ENCODE assay signal across 1 cellular context in the genomic region with DNA sequence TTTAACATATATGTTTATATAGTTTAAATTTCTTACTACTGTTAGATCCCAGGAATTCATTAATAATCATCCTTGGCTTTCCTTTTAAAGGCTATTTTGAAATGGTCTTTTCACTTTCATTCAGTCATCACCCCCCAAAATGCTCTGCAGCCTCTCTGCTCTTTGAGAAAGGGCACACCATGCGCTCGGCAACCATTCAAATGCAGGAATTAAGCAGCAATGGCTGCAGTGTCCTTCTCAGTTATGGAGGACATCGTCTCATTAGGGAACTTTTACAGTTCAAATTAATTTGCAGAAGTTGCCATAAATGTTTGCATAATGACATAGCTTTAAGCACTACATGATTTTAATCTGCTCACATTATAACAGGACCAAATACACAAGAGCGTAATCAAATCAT.
TF ChIP-seq lines count a peak whose summit lies in the region.

No MANE protein-coding gene starts in this region.

TF ChIP-seq in GM23338, 12 proteins besides CTCF, POLR2A, EP300 and RAD21 (continued from another document):
- TF ChIP-seq, protein P1, sequence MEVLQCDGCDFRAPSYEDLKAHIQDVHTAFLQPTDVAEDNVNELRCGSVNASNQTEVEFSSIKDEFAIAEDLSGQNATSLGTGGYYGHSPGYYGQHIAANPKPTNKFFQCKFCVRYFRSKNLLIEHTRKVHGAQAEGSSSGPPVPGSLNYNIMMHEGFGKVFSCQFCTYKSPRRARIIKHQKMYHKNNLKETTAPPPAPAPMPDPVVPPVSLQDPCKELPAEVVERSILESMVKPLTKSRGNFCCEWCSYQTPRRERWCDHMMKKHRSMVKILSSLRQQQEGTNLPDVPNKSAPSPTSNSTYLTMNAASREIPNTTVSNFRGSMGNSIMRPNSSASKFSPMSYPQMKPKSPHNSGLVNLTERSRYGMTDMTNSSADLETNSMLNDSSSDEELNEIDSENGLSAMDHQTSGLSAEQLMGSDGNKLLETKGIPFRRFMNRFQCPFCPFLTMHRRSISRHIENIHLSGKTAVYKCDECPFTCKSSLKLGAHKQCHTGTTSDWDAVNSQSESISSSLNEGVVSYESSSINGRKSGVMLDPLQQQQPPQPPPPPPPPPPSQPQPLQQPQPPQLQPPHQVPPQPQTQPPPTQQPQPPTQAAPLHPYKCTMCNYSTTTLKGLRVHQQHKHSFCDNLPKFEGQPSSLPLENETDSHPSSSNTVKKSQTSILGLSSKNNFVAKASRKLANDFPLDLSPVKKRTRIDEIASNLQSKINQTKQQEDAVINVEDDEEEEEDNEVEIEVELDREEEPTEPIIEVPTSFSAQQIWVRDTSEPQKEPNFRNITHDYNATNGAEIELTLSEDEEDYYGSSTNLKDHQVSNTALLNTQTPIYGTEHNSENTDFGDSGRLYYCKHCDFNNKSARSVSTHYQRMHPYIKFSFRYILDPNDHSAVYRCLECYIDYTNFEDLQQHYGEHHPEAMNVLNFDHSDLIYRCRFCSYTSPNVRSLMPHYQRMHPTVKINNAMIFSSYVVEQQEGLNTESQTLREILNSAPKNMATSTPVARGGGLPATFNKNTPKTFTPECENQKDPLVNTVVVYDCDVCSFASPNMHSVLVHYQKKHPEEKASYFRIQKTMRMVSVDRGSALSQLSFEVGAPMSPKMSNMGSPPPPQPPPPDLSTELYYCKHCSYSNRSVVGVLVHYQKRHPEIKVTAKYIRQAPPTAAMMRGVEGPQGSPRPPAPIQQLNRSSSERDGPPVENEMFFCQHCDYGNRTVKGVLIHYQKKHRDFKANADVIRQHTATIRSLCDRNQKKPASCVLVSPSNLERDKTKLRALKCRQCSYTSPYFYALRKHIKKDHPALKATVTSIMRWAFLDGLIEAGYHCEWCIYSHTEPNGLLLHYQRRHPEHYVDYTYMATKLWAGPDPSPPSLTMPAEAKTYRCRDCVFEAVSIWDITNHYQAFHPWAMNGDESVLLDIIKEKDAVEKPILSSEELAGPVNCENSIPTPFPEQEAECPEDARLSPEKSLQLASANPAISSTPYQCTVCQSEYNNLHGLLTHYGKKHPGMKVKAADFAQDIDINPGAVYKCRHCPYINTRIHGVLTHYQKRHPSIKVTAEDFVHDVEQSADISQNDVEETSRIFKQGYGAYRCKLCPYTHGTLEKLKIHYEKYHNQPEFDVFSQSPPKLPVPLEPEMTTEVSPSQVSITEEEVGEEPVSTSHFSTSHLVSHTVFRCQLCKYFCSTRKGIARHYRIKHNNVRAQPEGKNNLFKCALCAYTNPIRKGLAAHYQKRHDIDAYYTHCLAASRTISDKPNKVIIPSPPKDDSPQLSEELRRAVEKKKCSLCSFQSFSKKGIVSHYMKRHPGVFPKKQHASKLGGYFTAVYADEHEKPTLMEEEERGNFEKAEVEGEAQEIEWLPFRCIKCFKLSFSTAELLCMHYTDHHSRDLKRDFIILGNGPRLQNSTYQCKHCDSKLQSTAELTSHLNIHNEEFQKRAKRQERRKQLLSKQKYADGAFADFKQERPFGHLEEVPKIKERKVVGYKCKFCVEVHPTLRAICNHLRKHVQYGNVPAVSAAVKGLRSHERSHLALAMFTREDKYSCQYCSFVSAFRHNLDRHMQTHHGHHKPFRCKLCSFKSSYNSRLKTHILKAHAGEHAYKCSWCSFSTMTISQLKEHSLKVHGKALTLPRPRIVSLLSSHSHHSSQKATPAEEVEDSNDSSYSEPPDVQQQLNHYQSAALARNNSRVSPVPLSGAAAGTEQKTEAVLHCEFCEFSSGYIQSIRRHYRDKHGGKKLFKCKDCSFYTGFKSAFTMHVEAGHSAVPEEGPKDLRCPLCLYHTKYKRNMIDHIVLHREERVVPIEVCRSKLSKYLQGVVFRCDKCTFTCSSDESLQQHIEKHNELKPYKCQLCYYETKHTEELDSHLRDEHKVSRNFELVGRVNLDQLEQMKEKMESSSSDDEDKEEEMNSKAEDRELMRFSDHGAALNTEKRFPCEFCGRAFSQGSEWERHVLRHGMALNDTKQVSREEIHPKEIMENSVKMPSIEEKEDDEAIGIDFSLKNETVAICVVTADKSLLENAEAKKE (CRISPR knock-in tag; IDR thresholded peaks at IDR 0.05) = no peak
- no peak for TF ChIP-seq JUNB (IDR thresholded peaks at IDR 0.05; ENCODE audit: unreplicated experiment)
- TF ChIP-seq POLR2AphosphoS5 (IDR thresholded peaks at IDR 0.05; ENCODE audit: low read depth) = no peak
